10 cellular contexts compared by ENCODE assay signal in the genomic region with DNA sequence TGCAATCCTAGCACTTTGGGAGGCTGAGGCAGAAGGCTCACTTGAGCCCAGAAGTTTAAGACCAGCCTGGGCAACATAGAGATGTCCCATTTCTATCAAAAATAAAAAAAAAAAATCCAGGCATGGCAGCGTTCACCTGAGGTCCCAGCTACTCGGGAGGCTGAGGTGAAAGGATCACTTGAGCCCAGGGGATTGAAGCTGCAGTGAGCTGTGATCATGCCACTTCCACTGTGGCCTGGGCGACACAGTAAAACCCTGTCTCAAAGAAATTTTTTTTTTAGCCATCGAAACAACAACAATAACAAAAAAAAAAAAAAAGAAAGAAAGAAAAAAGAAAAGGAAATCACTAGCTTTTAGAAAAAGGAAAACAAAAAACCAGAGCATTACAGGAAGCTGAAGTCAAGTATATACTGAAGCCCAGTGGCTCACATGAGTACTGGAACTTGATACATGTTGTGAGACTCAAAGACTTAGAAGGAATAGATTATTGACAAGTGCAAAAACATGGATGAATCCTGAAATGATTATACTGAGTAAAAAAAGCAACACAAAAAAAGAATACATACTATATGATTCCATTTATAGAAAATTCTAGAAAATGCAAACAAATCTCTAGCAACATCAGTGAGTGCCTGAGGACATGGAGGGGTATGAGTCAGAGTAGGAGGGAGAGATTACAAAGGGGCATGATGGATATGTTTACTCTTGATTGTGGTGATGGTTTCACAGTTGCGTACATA. TPM values are rescaled to one million over a fixed set of nuclear protein-coding genes. Genes with fewer than 3 reads are reported as not detected.
A peak's percentile ranks its signal among the peaks of the same experiment; 100 is the strongest.
DNase-seq lines count a peak whose midpoint lies in the region; ATAC-seq, FAIRE-seq and TF ChIP-seq lines count a peak whose summit lies in the region.
"Had no signal": no experiment of that assay in that cellular context is flagged by ENCODE, and none has a peak within 500 bp of the region (broad histone marks: within the 10 kb centered on the region; RNA-seq: fewer than 3 reads in every experiment).

No MANE protein-coding gene starts in this region.

- peaks cover 2% of the 10 kb centered on the region; the same call in 1 of the 2 replicates for H3K27me3 Mint-ChIP-seq in HFFc6 (ENCODE audit: insufficient read depth)

- in situ Hi-C loops in SK-MEL-5 (cut with HindIII; ENCODE audit: low pct_unique_long_range_greater_than_20kb, low sequenced_read_pairs) = no loop called here

- peaks cover 10% of the 10 kb centered on the region for H3K4me1 Mint-ChIP-seq in HFFc6 (ENCODE audit: low read depth)

- TF ChIP-seq CTCF in HFFc6 (IDR thresholded peaks at IDR 0.05) = 0 out of 2 replicates have a peak, but pooled peaks have one; percentile 6
- TF ChIP-seq CTCF in foreskin keratinocyte (conservative IDR thresholded peaks at IDR 0.05) = peak; percentile 26

- DNase-seq in GM12891 (ENCODE audit: insufficient read length, low spot score) = no peak
- peak; percentile 4 for DNase-seq in HFFc6
- DNase-seq in SK-MEL-5 (ENCODE audit: low read depth, low spot score) = peak; percentile 58
- DNase-seq in foreskin keratinocyte = peak; percentile 62 to 85
- DNase-seq in NCI-H1436 treated with DMSO at 0.1 percent for 48 hours (lab: John Stamatoyannopoulos, UW) = no peak
- DNase-seq in mucosa of gallbladder (ENCODE audit: low spot score) = no peak
- no peak for DNase-seq in NCI-H2171 (lab: John Stamatoyannopoulos, UW)
- DNase-seq: nucleus accumbens, Peyer's patch had no signal

- FAIRE-seq in GM12891 (lab: Jason Lieb, UNC) = peak; percentile 87

- no peak for TF ChIP-seq POLR2A in GM12891 (IDR thresholded peaks at IDR 0.05; ENCODE audit: low read depth, low read length)

- peaks cover 4% of the 10 kb centered on the region for H3K36me3 Mint-ChIP-seq in HFFc6 (ENCODE audit: low read depth)

- H3K27ac Mint-ChIP-seq in HFFc6 = no peak overlapping the region

- ATAC-seq in foreskin keratinocyte (peak; percentile 93), GM18873 (IDR thresholded peaks at IDR 0.05; ENCODE audit: low FRiP score, unreplicated experiment) (no peak)

- peaks cover 6% of the 10 kb centered on the region; the same call in 1 of the 2 replicates for H3K9me3 Mint-ChIP-seq in HFFc6

- no peak overlapping the region for H3K27ac ChIP-seq in foreskin keratinocyte
- H3K27ac ChIP-seq: Peyer's patch had no signal

- no peak overlapping the region for H3K4me3 Mint-ChIP-seq in HFFc6

- H3K4me1 ChIP-seq in foreskin keratinocyte = peaks cover 14% of the 10 kb centered on the region

- no peaks in the 10 kb centered on the region for H3K27me3 ChIP-seq in foreskin keratinocyte
- H3K27me3 ChIP-seq: Peyer's patch had no signal

TF ChIP-seq in GM12891, 5 proteins besides CTCF, POLR2A, EP300 and RAD21:
- TF ChIP-seq SPI1 (IDR thresholded peaks at IDR 0.05; ENCODE audit: low read depth, low read length) (no peak), POU2F2 (IDR thresholded peaks at IDR 0.05; ENCODE audit: low read depth, low read length) (no peak), POLR2AphosphoS5 (IDR thresholded peaks at IDR 0.05; ENCODE audit: low read depth, low read length) (no peak), TAF1 (IDR thresholded peaks at IDR 0.05; ENCODE audit: low read depth, low read length) (no peak), PAX5 (IDR thresholded peaks at IDR 0.05; ENCODE audit: insufficient read depth, low read length, severe bottlenecking) (no peak)

RNA-seq across cellular contexts. Expression of gene RABGAP1L, which starts 6.1 kb away (rescaled TPM):
- 78.2 TPM for polyA plus RNA-seq in GM12891 (2012; ENCODE audit: low read depth, missing spikeins)
- total RNA-seq in HFFc6 (2021; fragmentation: NEBNext Ultra II Directional; extraction: Animal tissue kit (Norgen Biotek cat#: 25700)) = 10 to 100 TPM; 14.5 to 16.9 (median 16.0) TPM
- total RNA-seq in SK-MEL-5 (2014; rRNA removed; shearing (Covaris generic)) = 31.2 and 32.0 TPM in 2 replicates
- 12.0 and 18.7 TPM in 2 replicates for polyA plus RNA-seq in SK-MEL-5 (2015; cell fraction: cytosol; rRNA removed)
- 14.2 and 20.5 TPM in 2 replicates for polyA plus RNA-seq in SK-MEL-5 (2015; cell fraction: nucleus; rRNA removed)
- total RNA-seq in foreskin keratinocyte = 18.3 and 18.9 TPM in 2 replicates
- 3.9 and 4.0 TPM in 2 replicates for polyA plus RNA-seq in foreskin keratinocyte
- total RNA-seq in mucosa of gallbladder = 87.4 TPM

Comparison
In these comparisons a context has a peak if more than half of its experiments do, and no peak if none do; other contexts are left out.
1. DNase-seq: peak in HFFc6 (single experiment), SK-MEL-5 (single experiment) and foreskin keratinocyte (2 of 2); none in GM12891 (single experiment), NCI-H1436 treated with DMSO at 0.1 percent for 48 hours (single experiment), mucosa of gallbladder (single experiment) and NCI-H2171 (single experiment).